In the genomic region with DNA sequence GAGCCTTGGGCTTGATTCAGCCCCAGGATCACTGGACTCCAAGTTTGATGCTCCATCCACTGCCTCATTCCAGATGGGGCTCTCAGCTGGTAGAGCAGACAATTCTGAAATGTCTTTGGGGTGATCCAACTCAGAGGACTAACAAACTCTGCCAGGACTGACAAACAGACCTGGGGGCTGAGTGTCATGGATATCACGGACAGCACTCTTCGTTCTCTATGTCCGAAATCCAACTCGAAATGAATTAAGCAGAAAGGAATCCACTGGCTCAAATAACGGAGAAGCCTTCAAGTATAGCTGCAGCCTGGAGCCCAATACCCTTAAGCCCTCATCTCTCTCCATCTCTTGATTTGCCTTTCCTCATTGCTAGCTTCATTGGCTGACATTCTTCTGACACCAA, we compare ENCODE assay signal across 11 cellular contexts. TPM values are rescaled to one million over a fixed set of nuclear protein-coding genes. Genes with fewer than 3 reads are reported as not detected.
"Had no signal": no experiment of that assay in that cellular context is flagged by ENCODE, and none has a peak within 500 bp of the region (broad histone marks: within the 10 kb centered on the region; RNA-seq: fewer than 3 reads in every experiment).

No MANE protein-coding gene starts in this region.

- ATAC-seq: HCT116 had no signal

- H3K27ac ChIP-seq: GM23248, HL-60 had no signal

- H3K36me3 ChIP-seq: HAP-1 had no signal

- H3K4me3 ChIP-seq: GM23248, HAP-1, K562 had no signal

- H3K9me3 Mint-ChIP-seq: HFFc6 had no signal

- H3K9me3 ChIP-seq: HAP-1 had no signal

- H3K27ac Mint-ChIP-seq: HFFc6 had no signal

- DNase-seq: GM23248, GOT3, H7, HFFc6, IMR-90 had no signal

- H3K4me1 ChIP-seq: HAP-1 had no signal

- H2AFZ ChIP-seq: GM23248 had no signal

- H3K9ac ChIP-seq: GM23248 had no signal

- H3K4me3 Mint-ChIP-seq: HFFc6 had no signal

- FAIRE-seq: K562 had no signal

RNA-seq across cellular contexts. Expression of gene SLC38A3, which starts 14.2 kb away (rescaled TPM):
- total RNA-seq: GM23248, H4, HT1080 had no signal

RNA-seq across cellular contexts. Expression of gene GNAT1, which starts 27.9 kb away (rescaled TPM):
- total RNA-seq: GM23248, H4, H7, HFFc6, HT1080, IMR-90, K562 had no signal

RNA-seq across cellular contexts. Expression of gene LSMEM2, which starts 59.6 kb away (rescaled TPM):
- total RNA-seq: GM23248, H4, HT1080, K562 had no signal
